In the genomic region with DNA sequence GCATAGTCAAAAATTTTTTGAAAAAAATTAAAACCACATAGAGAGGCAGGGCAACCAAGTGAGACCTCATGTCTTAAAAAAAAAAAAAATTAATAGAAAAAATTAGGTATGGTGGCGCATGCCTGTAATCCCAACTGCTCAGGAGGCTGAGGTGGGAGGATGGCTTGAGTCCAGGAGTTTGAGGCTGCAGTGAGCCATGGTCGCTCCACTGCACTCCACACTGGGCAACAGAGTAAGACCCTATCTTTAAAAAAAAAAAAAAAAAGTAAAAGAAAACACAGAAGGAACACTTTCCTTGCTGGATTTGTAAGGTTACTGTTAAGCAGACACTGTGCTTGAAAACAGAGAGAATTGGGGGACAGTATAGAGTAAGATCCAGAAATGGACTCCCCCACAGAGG, we compare ENCODE assay signal across 1 cellular context.
A peak's percentile ranks its signal among the peaks of the same experiment; 100 is the strongest.
TF ChIP-seq lines count a peak whose summit lies in the region.

No MANE protein-coding gene starts in this region.

TF ChIP-seq in K562, 482 proteins besides CTCF, POLR2A, EP300 and RAD21 (continued from another document):
- TF ChIP-seq MYC (IDR thresholded peaks at IDR 0.05; ENCODE audit: low read depth, low read length) (no peak), MYC (CRISPR knock-in tag; IDR thresholded peaks at IDR 0.05; ENCODE audit: borderline replicate concordance, low read depth) (no peak), CEBPG (CRISPR knock-in tag; IDR thresholded peaks at IDR 0.05) (no peak), CEBPG (tag; conservative IDR thresholded peaks at IDR 0.05 in 1 of 2, IDR thresholded peaks at IDR 0.05 in 1 of 2) (no peak), ZNF121 (CRISPR knock-in tag; conservative IDR thresholded peaks at IDR 0.05) (peak; percentile 71; the same call in 1 of the 2 replicates), ESRRA (IDR thresholded peaks at IDR 0.05; ENCODE audit: borderline replicate concordance, low read depth) (no peak), TCF7 (IDR thresholded peaks at IDR 0.05; ENCODE audit: borderline replicate concordance) (no peak)
